Comparison of ENCODE assay signal across 20 cellular contexts in the genomic region with DNA sequence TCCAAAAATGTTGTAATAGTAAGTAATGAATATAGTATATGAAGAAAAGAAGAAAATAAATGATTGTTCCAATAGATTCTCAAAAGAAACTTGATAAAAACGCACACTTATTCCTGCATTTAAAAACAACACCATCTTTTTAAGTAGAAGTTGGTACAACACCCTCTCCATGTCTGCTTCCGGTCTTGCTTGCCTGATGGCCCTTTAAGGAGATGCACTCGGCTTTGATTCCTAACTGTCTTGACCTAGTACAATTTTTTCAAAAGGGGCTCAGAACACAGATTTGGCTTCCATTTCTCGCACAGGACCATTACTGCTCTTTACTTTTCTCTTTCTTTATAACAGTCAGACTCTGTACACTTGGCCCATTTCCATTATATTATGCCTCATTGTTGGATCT. TPM values are rescaled to one million over a fixed set of nuclear protein-coding genes. Genes with fewer than 3 reads are reported as not detected.
DNase-seq lines count a peak whose midpoint lies in the region; ATAC-seq and TF ChIP-seq lines count a peak whose summit lies in the region.
"Had no signal": no experiment of that assay in that cellular context is flagged by ENCODE, and none has a peak within 500 bp of the region (broad histone marks: within the 10 kb centered on the region; RNA-seq: fewer than 3 reads in every experiment).

No MANE protein-coding gene starts in this region.

- ATAC-seq in T-helper 17 cell: no peak
- ATAC-seq: A549, HepG2 had no signal

- H3K4me3 Mint-ChIP-seq in MCF 10A (ENCODE audit: unreplicated experiment): no peak overlapping the region
- H3K4me3 Mint-ChIP-seq in T-helper 17 cell: no peak overlapping the region
- H3K4me3 Mint-ChIP-seq: CD14-positive monocyte; CD4-positive, alpha-beta memory T cell; IgD-negative memory B cell had no signal

- H4K8ac ChIP-seq in mesenchymal stem cell (ENCODE audit: low read length): no peak overlapping the region

- no peak overlapping the region for H2BK15ac ChIP-seq in mesenchymal stem cell (ENCODE audit: low read depth, poor library complexity, severe bottlenecking)

- H3K4me1 ChIP-seq in breast epithelium (no peaks in the 10 kb centered on the region), mesenchymal stem cell (ENCODE audit: control insufficient read depth, insufficient read depth, low read depth, low read length) (no peaks in the 10 kb centered on the region), stomach (no peaks in the 10 kb centered on the region)
- H3K4me1 ChIP-seq: A549, BLaER1 had no signal

- H2BK12ac ChIP-seq in mesenchymal stem cell (ENCODE audit: low read length in 2 of 2): no peak overlapping the region

- no peak overlapping the region for H3K4ac ChIP-seq in mesenchymal stem cell (ENCODE audit: low read depth in 1 of 2, low read length in 2 of 2)

- CTCF ChIA-PET in MCF 10A (lab: Yijun Ruan, JAX): interaction anchor here (0.7 kb wide), 2 partner anchors 98 to 119 kb away, joined by 3 read pairs; no protein-coding TSS in a partner anchor

- POLR2A ChIA-PET in MCF 10A (lab: Yijun Ruan, JAX): no interaction called here

- no TSS peak for BruUV-seq in MCF 10A (replicated peaks; lab: Mats Ljungman, UMichigan)

- TF ChIP-seq CTCF in breast epithelium (IDR thresholded peaks at IDR 0.05): no peak
- TF ChIP-seq CTCF in MCF 10A (IDR thresholded peaks at IDR 0.05; ENCODE audit: unreplicated experiment): no peak
- TF ChIP-seq CTCF in stomach (IDR thresholded peaks at IDR 0.05): no peak

- no peak overlapping the region for H2BK120ac ChIP-seq in mesenchymal stem cell (ENCODE audit: low read depth, low read length)

- no peaks in the 10 kb centered on the region for H3K9me3 ChIP-seq in breast epithelium
- no peaks in the 10 kb centered on the region for H3K9me3 ChIP-seq in T-helper 17 cell (ENCODE audit: control insufficient read depth, low read length, poor library complexity, severe bottlenecking)
- H3K9me3 ChIP-seq in mesenchymal stem cell (ENCODE audit: control insufficient read depth, low read length): no peaks in the 10 kb centered on the region
- no peaks in the 10 kb centered on the region for H3K9me3 ChIP-seq in stomach
- H3K9me3 ChIP-seq: A549, BLaER1, HAP-1 had no signal

- no peak for DNase-seq in breast epithelium (ENCODE audit: low spot score in 2 of 2)
- DNase-seq in MCF 10A (ENCODE audit: unreplicated experiment): no peak
- DNase-seq in T-helper 17 cell: no peak
- no peak for DNase-seq in mesenchymal stem cell
- no peak for DNase-seq in stomach
- DNase-seq in hepatic stellate cell (ENCODE audit: low spot score): no peak
- DNase-seq in occipital lobe (lab: John Stamatoyannopoulos, UW): no peak
- DNase-seq: CD4-positive, alpha-beta memory T cell; DMS153; DMS79; GDM1 had no signal

- intact Hi-C loops in breast epithelium (cut with DNase I; ENCODE audit: low total_unique reads) (no loop called here), MCF 10A (cut with micrococcal nuclease) (loop anchor here (10.0 kb wide), 1 partner anchor 207 kb away; no protein-coding TSS in a partner anchor), stomach (cut with DNase I; ENCODE audit: low total_unique reads) (no loop called here)

- H3K4me1 Mint-ChIP-seq in MCF 10A (ENCODE audit: insufficient read depth, unreplicated experiment): no peaks in the 10 kb centered on the region
- no peaks in the 10 kb centered on the region for H3K4me1 Mint-ChIP-seq in T-helper 17 cell
- H3K4me1 Mint-ChIP-seq: CD14-positive monocyte; CD4-positive, alpha-beta memory T cell; IgD-negative memory B cell had no signal

- no peak overlapping the region for H3K14ac ChIP-seq in mesenchymal stem cell (ENCODE audit: low read length in 2 of 2)

- H3K23ac ChIP-seq in mesenchymal stem cell (ENCODE audit: low read length in 2 of 2): no peak overlapping the region

- no peak overlapping the region for H4K91ac ChIP-seq in mesenchymal stem cell (ENCODE audit: low read length)

- no peak for TF ChIP-seq EP300 in stomach (IDR thresholded peaks at IDR 0.05)

- no peak overlapping the region for H2AK5ac ChIP-seq in mesenchymal stem cell (ENCODE audit: low read length, severe bottlenecking)

- no peak overlapping the region for H2AFZ ChIP-seq in mesenchymal stem cell (ENCODE audit: low read depth, low read length)

- WGBS in mesenchymal stem cell: 96% methylated on average over 4 of the region's 4 CpGs
- WGBS in stomach, 5 donors: 68 to 88% (median 83%) methylated on average over 4 of the region's 4 CpGs

- H3K36me3 Mint-ChIP-seq in MCF 10A (ENCODE audit: insufficient read depth, unreplicated experiment) (no peaks in the 10 kb centered on the region), T-helper 17 cell (ENCODE audit: low read depth) (no peaks in the 10 kb centered on the region)
- H3K36me3 Mint-ChIP-seq: CD14-positive monocyte; CD4-positive, alpha-beta memory T cell had no signal

- H3K79me1 ChIP-seq in mesenchymal stem cell (replicated peaks; ENCODE audit: low read length, poor library complexity, severe bottlenecking): no peaks in the 10 kb centered on the region

- H3K27me3 Mint-ChIP-seq in MCF 10A (ENCODE audit: insufficient read depth, unreplicated experiment): no peaks in the 10 kb centered on the region
- peaks cover 21% of the 10 kb centered on the region for H3K27me3 Mint-ChIP-seq in T-helper 17 cell

- peak overlapping the region; percentile 11 for H3K4me2 ChIP-seq in mesenchymal stem cell (ENCODE audit: low read length, poor library complexity, severe bottlenecking)
- H3K4me2 ChIP-seq: A549, BLaER1 had no signal

- H3K27me3 ChIP-seq in breast epithelium (no peaks in the 10 kb centered on the region), mesenchymal stem cell (ENCODE audit: control insufficient read depth in 1 of 2, insufficient read depth in 1 of 2, low read length in 2 of 2) (no peaks in the 10 kb centered on the region), stomach (no peaks in the 10 kb centered on the region)
- H3K27me3 ChIP-seq: BLaER1 had no signal

- peak overlapping the region; percentile 70 for H3K9ac ChIP-seq in mesenchymal stem cell (ENCODE audit: low read length)
- H3K9ac ChIP-seq: BLaER1 had no signal

- H3K27ac Mint-ChIP-seq in MCF 10A (ENCODE audit: low read depth, unreplicated experiment) (no peak overlapping the region), T-helper 17 cell (peak overlapping the region; percentile 63)
- H3K27ac Mint-ChIP-seq: CD14-positive monocyte, IgD-negative memory B cell had no signal

- H3K27ac ChIP-seq in breast epithelium (peak overlapping the region; percentile 21 to 50), mesenchymal stem cell (ENCODE audit: low read length, poor library complexity, severe bottlenecking) (no peak overlapping the region), stomach (no peak overlapping the region)
- H3K27ac ChIP-seq: 22Rv1, A549, BLaER1 had no signal

- H3K36me3 ChIP-seq in breast epithelium (no peaks in the 10 kb centered on the region), mesenchymal stem cell (ENCODE audit: control insufficient read depth in 1 of 2, insufficient read depth in 2 of 2, low read depth in 1 of 2, low read length in 2 of 2) (no peaks in the 10 kb centered on the region), stomach (no peaks in the 10 kb centered on the region)
- H3K36me3 ChIP-seq: BLaER1, HAP-1 had no signal

- no peak overlapping the region for H3K18ac ChIP-seq in mesenchymal stem cell (ENCODE audit: low read depth in 1 of 2, low read length in 2 of 2)

- TF ChIP-seq POLR2A in breast epithelium (IDR thresholded peaks at IDR 0.05): no peak
- TF ChIP-seq POLR2A in stomach (IDR thresholded peaks at IDR 0.05): no peak

- no peak overlapping the region for H2BK5ac ChIP-seq in mesenchymal stem cell (ENCODE audit: low read depth, low read length, poor library complexity, severe bottlenecking)

- no peak overlapping the region for H3K4me3 ChIP-seq in breast epithelium
- H3K4me3 ChIP-seq in mesenchymal stem cell (ENCODE audit: insufficient read depth in 1 of 2, low read depth in 1 of 2, low read length in 2 of 2): no peak overlapping the region
- no peak overlapping the region for H3K4me3 ChIP-seq in stomach
- H3K4me3 ChIP-seq: A549, BLaER1, HAP-1 had no signal

- H3K9me3 Mint-ChIP-seq in MCF 10A (ENCODE audit: unreplicated experiment): no peaks in the 10 kb centered on the region
- H3K9me3 Mint-ChIP-seq: CD14-positive monocyte; CD4-positive, alpha-beta memory T cell; IgD-negative memory B cell had no signal

RNA-seq across cellular contexts. Expression of gene CLCA1, which starts 9.0 kb away (rescaled TPM):
- total RNA-seq in breast epithelium (under 1 TPM in 1 of 3 donors, not detected in 2; under 0.01 TPM), MCF 10A (2022) (not detected in 2 replicates), T-helper 17 cell (not detected), stomach (10 to 100 TPM in 2 of 5 donors, not detected in 3; 25.9 to 89.8 TPM), occipital lobe (0.16 TPM)
- polyA plus RNA-seq in mesenchymal stem cell (2013, experiment 1 of 2): not detected
- 0.01 TPM for polyA plus RNA-seq in mesenchymal stem cell (2013, experiment 2 of 2)
- polyA plus RNA-seq in stomach: under 1 TPM in 2 of 3 donors, not detected in 1; 0.12 to 0.15 TPM
- total RNA-seq: CD4-positive, alpha-beta memory T cell; Daoy; H4; HepG2 had no signal
- polyA plus RNA-seq: A549; CD14-positive monocyte; CD4-positive, alpha-beta memory T cell; HepG2; IgD-negative memory B cell had no signal

RNA-seq across cellular contexts. Expression of gene CLCA2, which starts 53.8 kb away (rescaled TPM):
- total RNA-seq in breast epithelium (10 to 100 TPM in 1 of 3 donors, 1 to 10 TPM in 2; 1.3 to 30.3 (median 1.6) TPM), MCF 10A (2022) (87.8 and 113 TPM in 2 replicates), T-helper 17 cell (not detected), stomach (1 to 10 TPM in 1 of 5 donors, not detected in 4; 4.1 TPM), occipital lobe (under 0.01 TPM)
- polyA plus RNA-seq in mesenchymal stem cell (2013, experiment 1 of 2): 0.21 TPM
- 0.22 TPM for polyA plus RNA-seq in mesenchymal stem cell (2013, experiment 2 of 2)
- polyA plus RNA-seq in stomach: 10 to 100 TPM in 1 of 3 donors, not detected in 2; 34.8 TPM
- total RNA-seq: CD4-positive, alpha-beta memory T cell; Daoy; HepG2 had no signal
- polyA plus RNA-seq: CD14-positive monocyte; CD4-positive, alpha-beta memory T cell; HepG2; IgD-negative memory B cell had no signal

Comparison
In these comparisons a context has a peak if more than half of its experiments do, and no peak if none do; other contexts are left out.
1. H3K27ac ChIP-seq: peak in breast epithelium (2 of 2); none in mesenchymal stem cell (single experiment) and stomach (0 of 5).